In genomic region chr15:101684877-101685276, GRCh38 we compare ENCODE assay signal across 17 cellular contexts. TPM values are rescaled to one million over a fixed set of nuclear protein-coding genes. Genes with fewer than 3 reads are reported as not detected.
DNase-seq lines count a peak whose midpoint lies in the region; ATAC-seq and TF ChIP-seq lines count a peak whose summit lies in the region.
"Had no signal": no experiment of that assay in that cellular context is flagged by ENCODE, and none has a peak within 500 bp of the region (broad histone marks: within the 10 kb centered on the region; RNA-seq: fewer than 3 reads in every experiment).

No MANE protein-coding gene starts in this region.

- H3K36me3 ChIP-seq in Karpas-422 (ENCODE audit: insufficient read depth, low read length) (peaks cover 3% of the 10 kb centered on the region; the same call in 1 of the 2 replicates), sigmoid colon (peaks cover 0 to 32% (median 2%) of the 10 kb centered on the region in 4 donors)

- no peak for TF ChIP-seq EP300 in sigmoid colon (IDR thresholded peaks at IDR 0.05)

- H3K27ac Mint-ChIP-seq in activated T-cell treated with anti-CD3 and anti-CD28 coated beads, Interleukin-2, amount 50 U/mL, for 24 hours, result peak overlapping the region; percentile 16
- H3K27ac Mint-ChIP-seq in activated T-cell treated with anti-CD3 and anti-CD28 coated beads, Interleukin-2, amount 50 U/mL, for 72 hours, result no peak overlapping the region
- no peak overlapping the region for H3K27ac Mint-ChIP-seq in immature natural killer cell
- H3K27ac Mint-ChIP-seq: CD14-positive monocyte, H9 had no signal

- H3K9me3 ChIP-seq in Karpas-422 (ENCODE audit: low read length) (no peaks in the 10 kb centered on the region), sigmoid colon (no peaks in the 10 kb centered on the region)
- H3K9me3 ChIP-seq: SJCRH30 had no signal

- intact Hi-C loops in dorsolateral prefrontal cortex (cut with DNase I), result no loop called here
- intact Hi-C loops in sigmoid colon (cut with DNase I), result no loop called here

- peaks cover 82% of the 10 kb centered on the region for H3K36me3 Mint-ChIP-seq in activated T-cell treated with anti-CD3 and anti-CD28 coated beads, Interleukin-2, amount 50 U/mL, for 24 hours (ENCODE audit: low read depth)
- no peaks in the 10 kb centered on the region for H3K36me3 Mint-ChIP-seq in activated T-cell treated with anti-CD3 and anti-CD28 coated beads, Interleukin-2, amount 50 U/mL, for 72 hours (ENCODE audit: insufficient read depth in 2 of 2)
- peaks cover 27 to 65% (median 31%) of the 10 kb centered on the region in 3 donors for H3K36me3 Mint-ChIP-seq in immature natural killer cell

- H3K4me3 ChIP-seq in Karpas-422 (ENCODE audit: low read length) (no peak overlapping the region), dorsolateral prefrontal cortex (no peak overlapping the region), sigmoid colon (no peak overlapping the region)
- H3K4me3 ChIP-seq: SJCRH30 had no signal

- WGBS in sigmoid colon, 2 donors, result 91 to 94% methylated on average over 3 of the region's 3 CpGs

- no peak overlapping the region for H3K4me2 ChIP-seq in Karpas-422 (ENCODE audit: low read depth, low read length, poor library complexity, severe bottlenecking)

- ATAC-seq in activated T-cell treated with anti-CD3 and anti-CD28 coated beads, Interleukin-2, amount 50 U/mL, for 72 hours (replicated peaks in 1 of 2), result no peak
- ATAC-seq in HG03378 (IDR thresholded peaks at IDR 0.05; ENCODE audit: unreplicated experiment), result no peak

- no peaks in the 10 kb centered on the region for H3K27me3 ChIP-seq in Karpas-422 (ENCODE audit: low read length)
- no peaks in the 10 kb centered on the region for H3K27me3 ChIP-seq in dorsolateral prefrontal cortex
- no peaks in the 10 kb centered on the region for H3K27me3 ChIP-seq in sigmoid colon
- H3K27me3 ChIP-seq: SJCRH30 had no signal

- no peak overlapping the region for H2AFZ ChIP-seq in Karpas-422 (ENCODE audit: low read length)

- no peak for DNase-seq in activated T-cell treated with anti-CD3 and anti-CD28 coated beads, Interleukin-2, amount 50 U/mL, for 24 hours
- no peak for DNase-seq in activated T-cell treated with anti-CD3 and anti-CD28 coated beads, Interleukin-2, amount 50 U/mL, for 72 hours
- DNase-seq in Karpas-422, result peak; percentile 28
- no peak for DNase-seq in dorsolateral prefrontal cortex
- DNase-seq in sigmoid colon, result no peak
- DNase-seq in stimulated activated CD4-positive, alpha-beta T cell treated with anti-CD3 and anti-CD28 coated beads, Interleukin-15, amount 100 ng/mL, for 24 hours, result no peak
- no peak for DNase-seq in immature natural killer cell
- DNase-seq: 8988T, COR-L47, DMS153, H9, MV-4-11, NCI-H1436 treated with DMSO at 0.1 percent for 48 hours, RPMI8226, SJCRH30 had no signal

- H3K27ac ChIP-seq in Karpas-422 (ENCODE audit: low read length), result no peak overlapping the region
- peak overlapping the region in 31 of 59 donors; percentile 11 to 72 (median 46) for H3K27ac ChIP-seq in dorsolateral prefrontal cortex
- peak overlapping the region in 3 of 4 donors; percentile 14 to 67 (median 62) for H3K27ac ChIP-seq in sigmoid colon
- H3K27ac ChIP-seq: SJCRH30 had no signal

- no peak overlapping the region for H3K9ac ChIP-seq in Karpas-422 (ENCODE audit: low read length)

- no peaks in the 10 kb centered on the region for H3K79me2 ChIP-seq in Karpas-422 (ENCODE audit: low read length)

- TF ChIP-seq POLR2A in sigmoid colon (IDR thresholded peaks at IDR 0.05), result no peak

- H3K4me1 Mint-ChIP-seq in activated T-cell treated with anti-CD3 and anti-CD28 coated beads, Interleukin-2, amount 50 U/mL, for 24 hours (ENCODE audit: low read depth), result peaks cover 18% of the 10 kb centered on the region
- H3K4me1 Mint-ChIP-seq in activated T-cell treated with anti-CD3 and anti-CD28 coated beads, Interleukin-2, amount 50 U/mL, for 72 hours (ENCODE audit: low read depth), result peaks cover 5% of the 10 kb centered on the region
- no peaks in the 10 kb centered on the region for H3K4me1 Mint-ChIP-seq in immature natural killer cell
- H3K4me1 Mint-ChIP-seq: CD14-positive monocyte, H9 had no signal

- H3K4me3 Mint-ChIP-seq in activated T-cell treated with anti-CD3 and anti-CD28 coated beads, Interleukin-2, amount 50 U/mL, for 24 hours, result no peak overlapping the region
- H3K4me3 Mint-ChIP-seq in activated T-cell treated with anti-CD3 and anti-CD28 coated beads, Interleukin-2, amount 50 U/mL, for 72 hours, result no peak overlapping the region
- no peak overlapping the region for H3K4me3 Mint-ChIP-seq in immature natural killer cell
- H3K4me3 Mint-ChIP-seq: CD14-positive monocyte, H9 had no signal

- no peaks in the 10 kb centered on the region for H4K20me1 ChIP-seq in Karpas-422 (ENCODE audit: insufficient read depth, low read depth, low read length)

- H3K4me1 ChIP-seq in Karpas-422 (ENCODE audit: low read length) (no peaks in the 10 kb centered on the region), sigmoid colon (peaks cover 0 to 42% (median 28%) of the 10 kb centered on the region in 4 donors)
- H3K4me1 ChIP-seq: SJCRH30 had no signal

- no peaks in the 10 kb centered on the region for H3K9me2 ChIP-seq in Karpas-422 (replicated peaks; ENCODE audit: insufficient read depth, low read length)

- H3K9me3 Mint-ChIP-seq in activated T-cell treated with anti-CD3 and anti-CD28 coated beads, Interleukin-2, amount 50 U/mL, for 24 hours, result no peaks in the 10 kb centered on the region
- no peaks in the 10 kb centered on the region for H3K9me3 Mint-ChIP-seq in activated T-cell treated with anti-CD3 and anti-CD28 coated beads, Interleukin-2, amount 50 U/mL, for 72 hours
- no peaks in the 10 kb centered on the region for H3K9me3 Mint-ChIP-seq in immature natural killer cell
- H3K9me3 Mint-ChIP-seq: CD14-positive monocyte, H9 had no signal

- TF ChIP-seq CTCF in dorsolateral prefrontal cortex (IDR thresholded peaks at IDR 0.05 in 54 of 56, conservative IDR thresholded peaks at IDR 0.05 in 2 of 56; ENCODE audit: low read depth in 1 of 56, partially characterized antibody in 56 of 56) (no peak), sigmoid colon (IDR thresholded peaks at IDR 0.05) (no peak)

- H3K27me3 Mint-ChIP-seq in activated T-cell treated with anti-CD3 and anti-CD28 coated beads, Interleukin-2, amount 50 U/mL, for 24 hours, result no peaks in the 10 kb centered on the region
- H3K27me3 Mint-ChIP-seq in activated T-cell treated with anti-CD3 and anti-CD28 coated beads, Interleukin-2, amount 50 U/mL, for 72 hours (ENCODE audit: low read depth), result no peaks in the 10 kb centered on the region
- H3K27me3 Mint-ChIP-seq in immature natural killer cell (ENCODE audit: low read depth in 3 of 3), result peaks cover 0 to 1% (median 0%) of the 10 kb centered on the region in 3 donors

RNA-seq across cellular contexts. Expression of gene TM2D3, which starts 32.7 kb away (rescaled TPM):
- 10 to 100 TPM; 32.7 to 40.7 TPM for total RNA-seq in activated T-cell treated with anti-CD3 and anti-CD28 coated beads, Interleukin-2, amount 50 U/mL, for 72 hours
- total RNA-seq in Karpas-422 (2014; rRNA removed; shearing (Covaris generic); ENCODE audit: low replicate concordance), result 22.7 and 42.2 TPM in 2 replicates
- total RNA-seq in dorsolateral prefrontal cortex (100 to 1,000 TPM in 78 of 120 experiments, 10 to 100 TPM in 42; 50.8 to 137 (median 106) TPM), sigmoid colon (10 to 100 TPM; 49.3 to 61.4 (median 56.3) TPM)
- polyA plus RNA-seq in sigmoid colon (10 to 100 TPM; 17.1 to 35.6 (median 19.2) TPM), immature natural killer cell (10 to 100 TPM; 39.9 to 73.1 (median 52.6) TPM)

RNA-seq across cellular contexts. Expression of gene TARS3, which starts 39.4 kb away (rescaled TPM):
- total RNA-seq in activated T-cell treated with anti-CD3 and anti-CD28 coated beads, Interleukin-2, amount 50 U/mL, for 72 hours, result 10 to 100 TPM; 12.6 to 14.2 TPM
- total RNA-seq in Karpas-422 (2014; rRNA removed; shearing (Covaris generic); ENCODE audit: low replicate concordance), result 11.0 and 12.4 TPM in 2 replicates
- total RNA-seq in dorsolateral prefrontal cortex, result 10 to 100 TPM; 33.7 to 81.2 (median 49.6) TPM
- 10 to 100 TPM; 20.2 to 31.9 (median 24.3) TPM for total RNA-seq in sigmoid colon
- 1 to 10 TPM; 2.3 to 5.6 (median 4.8) TPM for polyA plus RNA-seq in sigmoid colon
- 10 to 100 TPM in 1 of 3 donors, 1 to 10 TPM in 1, under 1 TPM in 1; 0.41 to 14.1 (median 6.6) TPM for polyA plus RNA-seq in immature natural killer cell
